In the genomic region with DNA sequence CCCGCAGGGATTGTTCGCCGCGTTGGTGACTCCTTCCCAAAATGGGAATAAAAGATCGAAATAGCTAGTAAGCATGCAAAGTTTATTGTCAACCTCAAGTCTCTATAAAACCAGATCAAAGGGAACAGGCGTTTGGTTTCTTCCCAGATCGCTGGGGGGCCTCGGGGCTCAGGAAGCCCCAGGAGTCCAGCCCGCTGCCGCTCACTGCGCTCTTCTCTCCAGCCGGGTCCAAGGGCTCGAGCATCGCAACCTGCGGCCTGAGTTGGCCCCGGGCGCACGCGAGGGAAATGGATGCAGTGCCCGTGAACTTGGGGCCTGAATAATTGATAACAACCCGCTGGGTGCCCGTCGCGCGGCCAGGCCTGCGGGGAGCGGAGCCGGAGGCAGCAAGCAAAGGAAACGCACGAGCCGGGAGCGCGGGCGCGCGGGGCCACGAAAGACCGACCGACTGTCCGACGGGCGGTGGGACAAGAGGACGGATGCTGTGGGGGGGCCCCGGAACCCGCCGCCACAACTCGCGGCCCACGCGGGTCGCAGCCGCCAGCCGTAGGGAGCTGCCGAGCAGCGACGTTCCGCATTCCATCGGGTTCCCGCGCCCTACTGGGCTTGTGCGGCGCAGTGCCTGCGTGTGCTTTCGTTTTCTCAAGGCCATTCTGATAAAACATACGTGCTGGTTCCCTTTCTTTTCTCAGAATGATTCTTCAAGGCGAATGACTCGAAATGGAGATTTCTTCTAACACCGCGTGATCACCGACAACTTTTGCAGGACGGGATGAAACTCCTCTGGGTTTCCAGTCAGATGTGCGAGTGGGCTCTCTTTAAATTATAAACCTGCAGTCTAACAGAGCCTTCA, we compare ENCODE assay signal across 8 cellular contexts. TPM values are rescaled to one million over a fixed set of nuclear protein-coding genes. Genes with fewer than 3 reads are reported as not detected.
DNase-seq lines count a peak whose midpoint lies in the region; ATAC-seq and TF ChIP-seq lines count a peak whose summit lies in the region.

No MANE protein-coding gene starts in this region.

- TF ChIP-seq CTCF in epithelial cell of esophagus (IDR thresholded peaks at IDR 0.05; ENCODE audit: insufficient read depth, low read depth, low read length, missing control alignments) (no peak), tibial nerve (IDR thresholded peaks at IDR 0.05) (no peak)

- H3K27ac Mint-ChIP-seq in T-helper 17 cell, result peak overlapping the region; percentile 45

- H3K9me3 ChIP-seq in T-helper 17 cell (ENCODE audit: control insufficient read depth, low read length, poor library complexity, severe bottlenecking), result no peaks in the 10 kb centered on the region
- no peaks in the 10 kb centered on the region for H3K9me3 ChIP-seq in mononuclear cell (ENCODE audit: low read depth, low read length)
- no peaks in the 10 kb centered on the region for H3K9me3 ChIP-seq in tibial nerve

- H3K4me1 ChIP-seq in mononuclear cell (ENCODE audit: insufficient read depth, low read length), result peaks cover 23% of the 10 kb centered on the region
- H3K4me1 ChIP-seq in tibial nerve, result peaks cover 0 to 13% (median 5%) of the 10 kb centered on the region in 4 donors

- WGBS in tibial nerve, 2 donors, result 4 to 6% methylated on average over 39 to 65 of the region's 72 CpGs

- H3K4me1 Mint-ChIP-seq in T-helper 17 cell, result peaks cover 27% of the 10 kb centered on the region

- no peak for TF ChIP-seq POLR2A in tibial nerve (IDR thresholded peaks at IDR 0.05)

- H3K27me3 ChIP-seq in mononuclear cell (ENCODE audit: insufficient read depth, low read length) (peaks cover 48% of the 10 kb centered on the region), tibial nerve (peaks cover 0 to 17% of the 10 kb centered on the region in 2 donors)

- H3K27ac ChIP-seq in tibial nerve, result peak overlapping the region; percentile 28 to 80 (median 75)

- peak in 1 of 2 donors; percentile 50 for TF ChIP-seq EP300 in tibial nerve (IDR thresholded peaks at IDR 0.05)

- H3K36me3 Mint-ChIP-seq in T-helper 17 cell (ENCODE audit: low read depth), result peaks cover 10% of the 10 kb centered on the region

- peak; percentile 51 for ATAC-seq in GM19023 (IDR thresholded peaks at IDR 0.05; ENCODE audit: unreplicated experiment)
- ATAC-seq in T-helper 17 cell, result peak; percentile 71
- ATAC-seq in HG03025 (IDR thresholded peaks at IDR 0.05; ENCODE audit: low FRiP score, unreplicated experiment), result no peak

- H3K4me3 ChIP-seq in epithelial cell of esophagus (ENCODE audit: low read length), result peak overlapping the region; percentile 30
- H3K4me3 ChIP-seq in mononuclear cell (ENCODE audit: low read length), result peak overlapping the region; percentile 42
- H3K4me3 ChIP-seq in tibial nerve, result peak overlapping the region; percentile 57 to 72 (median 61)

- H3K36me3 ChIP-seq in tibial nerve, result no peaks in the 10 kb centered on the region

- peak overlapping the region; percentile 91 for H3K4me3 Mint-ChIP-seq in T-helper 17 cell

- H3K27me3 Mint-ChIP-seq in T-helper 17 cell, result peaks cover 82% of the 10 kb centered on the region

- DNase-seq in T-helper 17 cell (no peak), epithelial cell of esophagus (ENCODE audit: low read depth) (peak; percentile 33), tibial nerve (ENCODE audit: low spot score in 2 of 2) (peak in 1 of 2 donors; percentile 12), SK-N-DZ (ENCODE audit: low spot score) (no peak), HuH-7.5 (ENCODE audit: low spot score) (no peak)

RNA-seq across cellular contexts. Expression of a gene that starts 14.0 kb away (rescaled TPM):
- total RNA-seq in T-helper 17 cell (not detected), mononuclear cell (not detected), tibial nerve (not detected)
- 0.40 and 2.0 TPM in 2 replicates for polyA plus RNA-seq in SK-N-DZ (2014; cell fraction: cytosol; rRNA removed)
- 0.15 and 0.25 TPM in 2 replicates for polyA plus RNA-seq in SK-N-DZ (2014; cell fraction: nucleus; rRNA removed)

RNA-seq across cellular contexts. Expression of a gene that starts 27.8 kb away (rescaled TPM):
- not detected for total RNA-seq in T-helper 17 cell
- not detected for total RNA-seq in mononuclear cell
- under 1 TPM in 1 of 4 donors, not detected in 3; 0.42 TPM for total RNA-seq in tibial nerve
- 0.08 and 0.23 TPM in 2 replicates for polyA plus RNA-seq in SK-N-DZ (2014; cell fraction: cytosol; rRNA removed)
- 0.09 and 2.0 TPM in 2 replicates for polyA plus RNA-seq in SK-N-DZ (2014; cell fraction: nucleus; rRNA removed)

RNA-seq across cellular contexts. Expression of a gene that starts 50.0 kb away (rescaled TPM):
- total RNA-seq in T-helper 17 cell (10 to 100 TPM; 70.1 to 86.8 TPM), mononuclear cell (49.3 TPM), tibial nerve (10 to 100 TPM; 37.7 to 43.5 (median 39.7) TPM)
- polyA plus RNA-seq in SK-N-DZ (2014; cell fraction: cytosol; rRNA removed), result 30.2 and 42.1 TPM in 2 replicates
- polyA plus RNA-seq in SK-N-DZ (2014; cell fraction: nucleus; rRNA removed), result 125 and 160 TPM in 2 replicates
